In the genomic region with DNA sequence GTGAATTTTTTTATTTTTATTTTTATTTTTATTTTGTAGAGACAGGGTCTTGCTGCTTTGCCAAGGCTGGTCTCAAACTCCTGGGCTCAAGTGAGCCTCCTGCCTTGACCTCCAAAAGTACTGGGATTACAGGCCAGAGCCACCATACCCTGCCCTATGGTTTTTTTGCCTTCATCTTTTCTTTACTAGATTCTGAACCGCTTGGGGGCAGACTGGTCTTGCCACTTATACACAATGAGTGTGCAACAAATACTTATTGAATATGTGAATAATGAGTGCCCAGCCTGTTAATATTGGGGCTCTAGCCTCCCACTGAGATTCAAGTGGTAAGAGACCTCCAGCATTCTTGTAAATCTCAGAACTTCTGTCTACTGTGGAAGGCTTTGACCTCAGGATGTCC, we compare ENCODE assay signal across 11 cellular contexts. TPM values are rescaled to one million over a fixed set of nuclear protein-coding genes. Genes with fewer than 3 reads are reported as not detected.
DNase-seq lines count a peak whose midpoint lies in the region; ATAC-seq and TF ChIP-seq lines count a peak whose summit lies in the region.
"Had no signal": no experiment of that assay in that cellular context is flagged by ENCODE, and none has a peak within 500 bp of the region (broad histone marks: within the 10 kb centered on the region; RNA-seq: fewer than 3 reads in every experiment).

No MANE protein-coding gene starts in this region.

- H3K36me3 ChIP-seq in testis (ENCODE audit: low read depth, missing control alignments), result no peaks in the 10 kb centered on the region

- H3K27ac Mint-ChIP-seq in activated CD8-positive, alpha-beta memory T cell treated with anti-CD3 and anti-CD28 coated beads, Interleukin-2, amount 10 ng/mL, durations not matched to agents 7 days and 5 days, result peak overlapping the region; percentile 97
- H3K27ac Mint-ChIP-seq in activated CD4-positive, alpha-beta memory T cell treated with anti-CD3 and anti-CD28 coated beads, Interleukin-2, amount 10 ng/mL, durations not matched to agents 7 days and 5 days, result peak overlapping the region; percentile 90

- no peaks in the 10 kb centered on the region for H3K27me3 Mint-ChIP-seq in activated CD8-positive, alpha-beta memory T cell treated with anti-CD3 and anti-CD28 coated beads, Interleukin-2, amount 10 ng/mL, durations not matched to agents 7 days and 5 days
- no peaks in the 10 kb centered on the region for H3K27me3 Mint-ChIP-seq in activated CD4-positive, alpha-beta memory T cell treated with anti-CD3 and anti-CD28 coated beads, Interleukin-2, amount 10 ng/mL, durations not matched to agents 7 days and 5 days

- H3K4me3 ChIP-seq in epithelial cell of esophagus (ENCODE audit: low read length) (no peak overlapping the region), testis (no peak overlapping the region)

- H3K9me3 ChIP-seq in testis, result no peaks in the 10 kb centered on the region

- peaks cover 51% of the 10 kb centered on the region for H3K4me1 ChIP-seq in testis

- no peak overlapping the region for H3K4me3 Mint-ChIP-seq in activated CD8-positive, alpha-beta memory T cell treated with anti-CD3 and anti-CD28 coated beads, Interleukin-2, amount 10 ng/mL, durations not matched to agents 7 days and 5 days
- H3K4me3 Mint-ChIP-seq in activated CD4-positive, alpha-beta memory T cell treated with anti-CD3 and anti-CD28 coated beads, Interleukin-2, amount 10 ng/mL, durations not matched to agents 7 days and 5 days, result peak overlapping the region; percentile 95

- POLR2A ChIA-PET in activated CD4-positive, alpha-beta memory T cell treated with anti-CD3 and anti-CD28 coated beads, Interleukin-2, amount 10 ng/mL, durations not matched to agents 7 days and 5 days (lab: Charles Lee), result interaction anchor here (1.0 to 7.3 kb wide), 9 partner anchors 10 to 181 kb away, joined by 3 to 120 read pairs (median 5); no protein-coding TSS in a partner anchor

- TF ChIP-seq CTCF in epithelial cell of esophagus (IDR thresholded peaks at IDR 0.05; ENCODE audit: insufficient read depth, low read depth, low read length, missing control alignments) (peak; percentile 46), testis (IDR thresholded peaks at IDR 0.05) (no peak)

- TF ChIP-seq POLR2A in testis (IDR thresholded peaks at IDR 0.05), result no peak

- CTCF ChIA-PET in activated CD8-positive, alpha-beta memory T cell treated with anti-CD3 and anti-CD28 coated beads, Interleukin-2, amount 10 ng/mL, durations not matched to agents 7 days and 5 days (lab: Charles Lee), result interaction anchor here (0.9 to 2.1 kb wide), 4 partner anchors 9 to 338 kb away, joined by 4 to 6 read pairs (median 5); no protein-coding TSS in a partner anchor
- CTCF ChIA-PET in activated CD4-positive, alpha-beta memory T cell treated with anti-CD3 and anti-CD28 coated beads, Interleukin-2, amount 10 ng/mL, durations not matched to agents 7 days and 5 days (lab: Charles Lee), result interaction anchor here (1.0 to 2.1 kb wide), 6 partner anchors 9 to 172 kb away, joined by 3 to 20 read pairs (median 4); no protein-coding TSS in a partner anchor

- WGBS in testis, 2 donors, result 66 to 72% methylated on average over 1 of the region's 1 CpG

- H3K27ac ChIP-seq in testis, result peak overlapping the region; percentile 57 to 67

- H3K4me1 Mint-ChIP-seq in activated CD8-positive, alpha-beta memory T cell treated with anti-CD3 and anti-CD28 coated beads, Interleukin-2, amount 10 ng/mL, durations not matched to agents 7 days and 5 days, result peaks cover 73% of the 10 kb centered on the region
- H3K4me1 Mint-ChIP-seq in activated CD4-positive, alpha-beta memory T cell treated with anti-CD3 and anti-CD28 coated beads, Interleukin-2, amount 10 ng/mL, durations not matched to agents 7 days and 5 days, result peaks cover 77% of the 10 kb centered on the region

- no peak for ATAC-seq in activated CD8-positive, alpha-beta memory T cell treated with anti-CD3 and anti-CD28 coated beads, Interleukin-2, amount 10 ng/mL, durations not matched to agents 7 days and 5 days
- no peak for ATAC-seq in GM19023 (IDR thresholded peaks at IDR 0.05; ENCODE audit: unreplicated experiment)
- ATAC-seq in GM18498 (IDR thresholded peaks at IDR 0.05; ENCODE audit: unreplicated experiment), result no peak

- no peaks in the 10 kb centered on the region for H3K9me3 Mint-ChIP-seq in activated CD8-positive, alpha-beta memory T cell treated with anti-CD3 and anti-CD28 coated beads, Interleukin-2, amount 10 ng/mL, durations not matched to agents 7 days and 5 days (ENCODE audit: low read depth)
- no peaks in the 10 kb centered on the region for H3K9me3 Mint-ChIP-seq in activated CD4-positive, alpha-beta memory T cell treated with anti-CD3 and anti-CD28 coated beads, Interleukin-2, amount 10 ng/mL, durations not matched to agents 7 days and 5 days

- no peaks in the 10 kb centered on the region for H3K27me3 ChIP-seq in testis

- no peak for DNase-seq in activated CD8-positive, alpha-beta memory T cell treated with anti-CD3 and anti-CD28 coated beads, Interleukin-2, amount 10 ng/mL, durations not matched to agents 7 days and 5 days
- no peak for DNase-seq in activated CD8-positive, alpha-beta memory T cell treated with anti-CD3 and anti-CD28 coated beads, Interleukin-2, amount 50 U/mL, for 4 hours
- DNase-seq in activated CD4-positive, alpha-beta memory T cell treated with anti-CD3 and anti-CD28 coated beads, Interleukin-2, amount 10 ng/mL, durations not matched to agents 7 days and 5 days, result no peak
- peak; percentile 52 for DNase-seq in epithelial cell of esophagus (ENCODE audit: low read depth)
- peak; percentile 42 for DNase-seq in testis
- no peak for DNase-seq in DMS114 treated with DMSO at 0.1 percent for 48 hours (lab: John Stamatoyannopoulos, UW; ENCODE audit: unreplicated experiment)
- DNase-seq: GOT3, Kasumi-1, nephron progenitor cell had no signal

- H3K36me3 Mint-ChIP-seq in activated CD8-positive, alpha-beta memory T cell treated with anti-CD3 and anti-CD28 coated beads, Interleukin-2, amount 10 ng/mL, durations not matched to agents 7 days and 5 days, result peaks cover 52% of the 10 kb centered on the region
- H3K36me3 Mint-ChIP-seq in activated CD4-positive, alpha-beta memory T cell treated with anti-CD3 and anti-CD28 coated beads, Interleukin-2, amount 10 ng/mL, durations not matched to agents 7 days and 5 days (ENCODE audit: low read depth), result peaks cover 66% of the 10 kb centered on the region

- intact Hi-C loops in testis (cut with DNase I; ENCODE audit: low total_unique reads), result no loop called here

RNA-seq across cellular contexts. Expression of gene NCK2, which starts 3.9 kb away (rescaled TPM):
- total RNA-seq in activated CD8-positive, alpha-beta memory T cell treated with anti-CD3 and anti-CD28 coated beads, Interleukin-2, amount 10 ng/mL, durations not matched to agents 7 days and 5 days, result 10 to 100 TPM; 51.6 to 54.1 TPM
- total RNA-seq in activated CD4-positive, alpha-beta memory T cell treated with anti-CD3 and anti-CD28 coated beads, Interleukin-2, amount 10 ng/mL, durations not matched to agents 7 days and 5 days, result 10 to 100 TPM; 70.8 to 75.9 TPM
- 100 to 1,000 TPM; 105 to 168 TPM for total RNA-seq in testis
- 67.7 TPM for polyA plus RNA-seq in testis (ENCODE audit: insufficient read depth, low read depth, low replicate concordance)

Comparison
In these comparisons a context has a peak if more than half of its experiments do, and no peak if none do; other contexts are left out.
1. DNase-seq: peak in epithelial cell of esophagus (single experiment) and testis (single experiment); none in activated CD8-positive, alpha-beta memory T cell treated with anti-CD3 and anti-CD28 coated beads, Interleukin-2, amount 10 ng/mL, durations not matched to agents 7 days and 5 days (single experiment), activated CD8-positive, alpha-beta memory T cell treated with anti-CD3 and anti-CD28 coated beads, Interleukin-2, amount 50 U/mL, for 4 hours (single experiment), activated CD4-positive, alpha-beta memory T cell treated with anti-CD3 and anti-CD28 coated beads, Interleukin-2, amount 10 ng/mL, durations not matched to agents 7 days and 5 days (single experiment) and DMS114 treated with DMSO at 0.1 percent for 48 hours (single experiment).